In genomic region chr3:45105855-45106655, GRCh38 we compare ENCODE assay signal across 8 cellular contexts. TPM values are rescaled to one million over a fixed set of nuclear protein-coding genes. Genes with fewer than 3 reads are reported as not detected.
DNase-seq lines count a peak whose midpoint lies in the region; ATAC-seq lines count a peak whose summit lies in the region.

No MANE protein-coding gene starts in this region.

- H3K4me1 ChIP-seq in skeletal muscle satellite cell (ENCODE audit: control insufficient read depth, insufficient read depth, low read length): peaks cover 25% of the 10 kb centered on the region

- H3K9ac ChIP-seq in skeletal muscle satellite cell (ENCODE audit: low read depth, low read length): peak overlapping the region; percentile 19

- H3K4me3 ChIP-seq in skeletal muscle satellite cell (ENCODE audit: low read length): peak overlapping the region; percentile 1

- H3K36me3 Mint-ChIP-seq in activated naive CD8-positive, alpha-beta T cell: no peaks in the 10 kb centered on the region

- H3K9me3 ChIP-seq in skeletal muscle satellite cell (replicated peaks; ENCODE audit: low read length): no peaks in the 10 kb centered on the region

- peaks cover 73% of the 10 kb centered on the region for H3K4me1 Mint-ChIP-seq in activated naive CD8-positive, alpha-beta T cell (ENCODE audit: low read depth)

- H3K36me3 ChIP-seq in skeletal muscle satellite cell (ENCODE audit: insufficient read depth, low read length): no peaks in the 10 kb centered on the region

- H3K27ac Mint-ChIP-seq in activated naive CD8-positive, alpha-beta T cell: peak overlapping the region; percentile 92

- no peaks in the 10 kb centered on the region for H3K27me3 ChIP-seq in skeletal muscle satellite cell (ENCODE audit: control insufficient read depth, insufficient read depth, low read length)

- peak overlapping the region; percentile 44 for H3K4me2 ChIP-seq in skeletal muscle satellite cell (ENCODE audit: low read length)

- peaks cover 7% of the 10 kb centered on the region for H3K27me3 Mint-ChIP-seq in activated naive CD8-positive, alpha-beta T cell

- no peaks in the 10 kb centered on the region for H3K9me3 Mint-ChIP-seq in activated naive CD8-positive, alpha-beta T cell (ENCODE audit: low read depth)

- DNase-seq in CMK (ENCODE audit: low read depth): peak; percentile 54
- DNase-seq in SW480 (ENCODE audit: low spot score): peak; percentile 98
- no peak for DNase-seq in SKM-1 treated with dmso at 0.1 percent for 144 hours (lab: John Stamatoyannopoulos, UW; ENCODE audit: unreplicated experiment)
- no peak for DNase-seq in posterior vena cava (ENCODE audit: low spot score)
- DNase-seq in HuH-7 (ENCODE audit: low spot score): no peak

- intact Hi-C loops in posterior vena cava (cut with DNase I): no loop called here

- no peak for ATAC-seq in GM18909 (IDR thresholded peaks at IDR 0.05; ENCODE audit: poor library complexity, unreplicated experiment)

- H3K4me3 Mint-ChIP-seq in activated naive CD8-positive, alpha-beta T cell: peak overlapping the region; percentile 63

RNA-seq across cellular contexts. Expression of gene CDCP1, which starts 40.1 kb away (rescaled TPM):
- 19.2 and 24.3 TPM in 2 replicates for total RNA-seq in skeletal muscle satellite cell (2012; rRNA removed)
- total RNA-seq in posterior vena cava: 1 to 10 TPM; 3.9 to 4.8 TPM

Comparison
In these comparisons a context has a peak if more than half of its experiments do, and no peak if none do; other contexts are left out.
1. DNase-seq: peak in CMK (single experiment) and SW480 (single experiment); none in SKM-1 treated with dmso at 0.1 percent for 144 hours (single experiment), posterior vena cava (single experiment) and HuH-7 (single experiment).